In genomic region chr2:99350194-99350593, GRCh38 we compare ENCODE assay signal across 21 cellular contexts.
"Had no signal": no experiment of that assay in that cellular context is flagged by ENCODE, and none has a peak within 500 bp of the region (broad histone marks: within the 10 kb centered on the region; RNA-seq: fewer than 3 reads in every experiment).

No MANE protein-coding gene starts in this region.

- H3K9ac ChIP-seq: parathyroid adenoma had no signal

- H3K27me3 ChIP-seq: gastroesophageal sphincter, stomach had no signal

- H3K4me1 ChIP-seq: parathyroid adenoma had no signal

- H3K9me3 ChIP-seq: gastroesophageal sphincter, stomach had no signal

- DNase-seq: activated CD4-positive, alpha-beta T cell treated with anti-CD3 and anti-CD28 coated beads for 1 hour; activated CD4-positive, alpha-beta T cell treated with anti-CD3 and anti-CD28 coated beads, Interleukin-2, amount 50 U/mL, for 4 hours; activated CD8-positive, alpha-beta memory T cell treated with anti-CD3 and anti-CD28 coated beads for 24 hours; activated CD8-positive, alpha-beta memory T cell treated with anti-CD3 and anti-CD28 coated beads, Interleukin-2, amount 50 U/mL, for 4 hours; activated gamma-delta T cell; amygdala; cerebellar nuclear complex; cortex of kidney; head of caudate nucleus; hypothalamus; left ventricle myocardium superior; mammary epithelial cell; midbrain; nucleus accumbens; right cardiac atrium; stimulated activated CD4-positive, alpha-beta T cell treated with anti-CD3 and anti-CD28 coated beads, Interleukin-12 subunit alpha, Interleukin-12 subunit beta, amount 100 ng/mL, for 4 hours; stomach had no signal

- H3K4me3 Mint-ChIP-seq: T-helper 2 cell treated with Interferon-gamma antibody and Interleukin-4, amounts not matched to agents 5 μg/mL and 100 μg/mL, for 36 hours had no signal

- H3K36me3 ChIP-seq: gastroesophageal sphincter, stomach had no signal

- H3K27ac Mint-ChIP-seq: T-helper 2 cell treated with Interferon-gamma antibody and Interleukin-4, amounts not matched to agents 5 μg/mL and 100 μg/mL, for 36 hours had no signal

- H3K4me3 ChIP-seq: gastroesophageal sphincter, SK-N-MC, stomach had no signal

- H3K9me3 Mint-ChIP-seq: T-helper 2 cell treated with Interferon-gamma antibody and Interleukin-4, amounts not matched to agents 5 μg/mL and 100 μg/mL, for 36 hours had no signal

- ATAC-seq: gastroesophageal sphincter, left ventricle myocardium superior, right cardiac atrium had no signal

- H2AFZ ChIP-seq: parathyroid adenoma had no signal
